In the genomic region with DNA sequence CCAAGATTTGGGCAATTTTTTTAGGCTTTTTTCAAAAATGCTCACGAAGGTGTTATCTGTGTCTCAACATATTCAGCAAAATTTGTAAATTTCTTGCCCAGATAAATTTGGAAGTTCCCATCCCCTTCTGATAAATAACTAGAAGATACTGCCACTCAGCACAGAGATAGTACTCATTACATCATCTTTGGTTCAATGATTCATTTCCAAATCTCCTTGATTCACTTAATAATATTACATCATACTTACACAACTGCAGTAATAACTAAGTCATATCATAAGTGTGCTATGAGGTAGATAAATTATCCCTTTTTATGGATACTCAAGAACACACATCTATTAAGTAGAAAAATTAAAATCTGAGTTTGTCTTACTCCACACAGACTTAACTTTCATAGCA, we compare ENCODE assay signal across 21 cellular contexts.
"Had no signal": no experiment of that assay in that cellular context is flagged by ENCODE, and none has a peak within 500 bp of the region (broad histone marks: within the 10 kb centered on the region; RNA-seq: fewer than 3 reads in every experiment).

No MANE protein-coding gene starts in this region.

- DNase-seq: activated CD4-positive, alpha-beta T cell treated with anti-CD3 and anti-CD28 coated beads, Interleukin-2, amount 10 ng/mL, durations not matched to agents 7 days and 5 days; activated CD8-positive, alpha-beta memory T cell treated with anti-CD3 and anti-CD28 coated beads, Interleukin-2, amount 50 U/mL, for 48 hours; activated naive CD8-positive, alpha-beta T cell treated with anti-CD3 and anti-CD28 coated beads, Interleukin-2, amount 10 ng/mL, durations not matched to agents 7 days and 5 days; body of pancreas; caudate nucleus; effector memory CD8-positive, alpha-beta T cell; heart left ventricle; kidney glomerular epithelial cell; left ventricle myocardium inferior; ovary; psoas muscle; right cardiac atrium; small intestine; stimulated activated CD4-positive, alpha-beta T cell treated with anti-CD3 and anti-CD28 coated beads, Interleukin-15, amount 100 ng/mL, for 24 hours; stimulated activated CD4-positive, alpha-beta T cell treated with anti-CD3 and anti-CD28 coated beads, Interleukin-4, amount 100 ng/mL, for 1 hour; T-cell; tibial artery had no signal

- H3K36me3 ChIP-seq: gastroesophageal sphincter, ovary had no signal

- H3K4me3 ChIP-seq: body of pancreas, gastroesophageal sphincter, heart left ventricle, left ventricle myocardium inferior, ovary, psoas muscle, tibial artery had no signal

- H3K9me3 ChIP-seq: gastroesophageal sphincter, psoas muscle, SK-N-SH had no signal

- ATAC-seq: body of pancreas; effector memory CD8-positive, alpha-beta T cell; gastroesophageal sphincter; heart left ventricle; psoas muscle; right cardiac atrium; stimulated activated effector memory CD8-positive, alpha-beta T cell treated with anti-CD3 and anti-CD28 coated beads, Interleukin-12 subunit alpha, Interleukin-12 subunit beta, amount 100 ng/mL, for 72 hours; T-cell had no signal

- H3K4me1 ChIP-seq: body of pancreas, gastroesophageal sphincter, heart left ventricle, left ventricle myocardium inferior, psoas muscle, tibial artery had no signal

- H3K27ac ChIP-seq: body of pancreas, epithelial cell of prostate, gastroesophageal sphincter, heart left ventricle, left ventricle myocardium inferior, ovary, psoas muscle, tibial artery had no signal
